ENCODE assay signal across 1 cellular context in the genomic region with DNA sequence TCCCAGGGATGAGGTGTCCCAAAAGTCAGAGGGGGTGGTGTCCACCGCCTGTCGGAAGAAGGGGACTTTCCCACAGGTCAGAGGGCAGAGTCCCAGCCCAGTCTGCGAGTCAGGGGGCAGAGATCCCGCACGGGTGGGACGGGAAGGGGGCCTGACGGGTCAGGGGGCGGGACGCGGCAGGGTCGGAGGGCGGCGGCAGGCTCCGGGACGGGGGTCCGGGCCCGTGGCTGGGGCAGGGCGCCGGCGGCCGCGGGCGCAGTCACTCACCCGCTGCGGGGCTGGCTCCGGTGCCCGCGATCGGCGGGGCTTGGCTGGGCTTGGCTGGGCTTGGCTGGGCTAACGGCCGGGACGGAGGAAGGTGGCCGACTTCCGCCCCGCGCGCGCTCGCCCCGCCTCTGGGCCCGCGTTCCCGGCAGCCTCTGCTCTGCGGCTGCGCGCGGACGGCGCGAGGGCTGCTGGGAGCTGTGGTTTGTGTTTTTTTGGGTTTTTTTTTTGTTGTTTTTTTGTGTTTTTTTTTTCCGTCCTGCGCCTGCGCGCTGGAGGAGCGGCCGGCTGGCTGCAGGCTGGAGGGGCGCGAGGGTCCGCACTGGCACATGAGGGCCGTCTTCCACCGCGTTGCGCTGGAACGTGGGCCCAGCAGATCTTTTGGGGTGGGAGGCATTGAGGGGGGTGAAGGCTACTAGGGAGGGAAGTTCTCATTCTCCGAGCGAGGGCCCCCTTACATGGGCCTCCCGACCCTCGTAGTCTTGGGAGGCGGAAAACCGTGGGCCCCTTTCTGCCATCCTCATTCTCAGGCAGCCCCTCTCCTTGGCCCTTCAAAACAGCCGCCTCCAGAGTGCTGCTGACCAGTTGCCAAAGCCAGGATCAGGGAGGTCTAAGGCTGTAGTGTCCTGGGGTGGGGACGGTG.
TF ChIP-seq lines count a peak whose summit lies in the region.

TSS of gene CANT1 (minus strand) at position 368 of the 907 bp plus-strand sequence. CDS start 12,142 bp downstream, outside the sequence.

TF ChIP-seq in HepG2, 621 proteins besides CTCF, POLR2A, EP300 and RAD21 (continued from another document and continues in another):
- TF ChIP-seq ARID4A (CRISPR knock-in tag; IDR thresholded peaks at IDR 0.05; ENCODE audit: borderline replicate concordance) (peak; percentile 87; the same call in 1 of the 2 replicates), HMG20A (CRISPR knock-in tag; IDR thresholded peaks at IDR 0.05; ENCODE audit: borderline replicate concordance) (no peak), ZNF138 (CRISPR knock-in tag; IDR thresholded peaks at IDR 0.05; ENCODE audit: low read depth) (peak; percentile 56; the same call in 1 of the 2 replicates), ZNF225 (CRISPR knock-in tag; IDR thresholded peaks at IDR 0.05) (0 out of 2 replicates have a peak, but pooled peaks have one; percentile 12), ZNF121 (CRISPR knock-in tag; IDR thresholded peaks at IDR 0.05) (no peak), PTBP1 (IDR thresholded peaks at IDR 0.05; ENCODE audit: low read depth, low read length, poor library complexity, severe bottlenecking) (peak; percentile 100), E2F1 (CRISPR knock-in tag; IDR thresholded peaks at IDR 0.05) (peak; percentile 85), KLF9 (CRISPR knock-in tag; IDR thresholded peaks at IDR 0.05; ENCODE audit: low read depth) (no peak), ZNF782 (CRISPR knock-in tag; IDR thresholded peaks at IDR 0.05; ENCODE audit: borderline replicate concordance) (no peak), ZSCAN25 (CRISPR knock-in tag; IDR thresholded peaks at IDR 0.05) (peak; percentile 47; the same call in 1 of the 2 replicates), ZNF614 (CRISPR knock-in tag; IDR thresholded peaks at IDR 0.05; ENCODE audit: borderline replicate concordance) (peak; percentile 70), MNT (IDR thresholded peaks at IDR 0.05) (peak; percentile 50), ZNF343 (CRISPR knock-in tag; IDR thresholded peaks at IDR 0.05) (no peak), IRF1 (CRISPR knock-in tag; IDR thresholded peaks at IDR 0.05; ENCODE audit: low read depth) (no peak), TCF7 (IDR thresholded peaks at IDR 0.05; ENCODE audit: low read depth) (no peak), ZNF773 (CRISPR knock-in tag; IDR thresholded peaks at IDR 0.05; ENCODE audit: borderline replicate concordance) (peak; percentile 70; the same call in 1 of the 2 replicates), ZFP90 (CRISPR knock-in tag; IDR thresholded peaks at IDR 0.05; ENCODE audit: borderline replicate concordance) (peak; percentile 73; the same call in 1 of the 2 replicates), NFATC3 (CRISPR knock-in tag; IDR thresholded peaks at IDR 0.05) (no peak), ZNF501 (CRISPR knock-in tag; IDR thresholded peaks at IDR 0.05) (peak; percentile 96), GTF3A (CRISPR knock-in tag; conservative IDR thresholded peaks at IDR 0.05) (no peak), BHLHE40 (IDR thresholded peaks at IDR 0.05; ENCODE audit: low read length) (no peak), AHR (CRISPR knock-in tag; IDR thresholded peaks at IDR 0.05) (peak; percentile 33; the same call in 1 of the 2 replicates), ZNF740 (CRISPR knock-in tag; IDR thresholded peaks at IDR 0.05) (peak; percentile 39; the same call in 1 of the 2 replicates), ZBTB8A (CRISPR knock-in tag; IDR thresholded peaks at IDR 0.05; ENCODE audit: borderline replicate concordance, low read depth) (no peak), ZSCAN9 (CRISPR knock-in tag; IDR thresholded peaks at IDR 0.05; ENCODE audit: borderline replicate concordance) (peak; percentile 28; the same call in 1 of the 2 replicates), SALL1 (CRISPR knock-in tag; IDR thresholded peaks at IDR 0.05) (peak; percentile 62), TSC22D2 (CRISPR knock-in tag; IDR thresholded peaks at IDR 0.05; ENCODE audit: borderline replicate concordance) (no peak), ARHGAP35 (CRISPR knock-in tag; IDR thresholded peaks at IDR 0.05; ENCODE audit: borderline replicate concordance) (peak; percentile 75; the same call in 1 of the 2 replicates)
- TF ChIP-seq, protein P1, sequence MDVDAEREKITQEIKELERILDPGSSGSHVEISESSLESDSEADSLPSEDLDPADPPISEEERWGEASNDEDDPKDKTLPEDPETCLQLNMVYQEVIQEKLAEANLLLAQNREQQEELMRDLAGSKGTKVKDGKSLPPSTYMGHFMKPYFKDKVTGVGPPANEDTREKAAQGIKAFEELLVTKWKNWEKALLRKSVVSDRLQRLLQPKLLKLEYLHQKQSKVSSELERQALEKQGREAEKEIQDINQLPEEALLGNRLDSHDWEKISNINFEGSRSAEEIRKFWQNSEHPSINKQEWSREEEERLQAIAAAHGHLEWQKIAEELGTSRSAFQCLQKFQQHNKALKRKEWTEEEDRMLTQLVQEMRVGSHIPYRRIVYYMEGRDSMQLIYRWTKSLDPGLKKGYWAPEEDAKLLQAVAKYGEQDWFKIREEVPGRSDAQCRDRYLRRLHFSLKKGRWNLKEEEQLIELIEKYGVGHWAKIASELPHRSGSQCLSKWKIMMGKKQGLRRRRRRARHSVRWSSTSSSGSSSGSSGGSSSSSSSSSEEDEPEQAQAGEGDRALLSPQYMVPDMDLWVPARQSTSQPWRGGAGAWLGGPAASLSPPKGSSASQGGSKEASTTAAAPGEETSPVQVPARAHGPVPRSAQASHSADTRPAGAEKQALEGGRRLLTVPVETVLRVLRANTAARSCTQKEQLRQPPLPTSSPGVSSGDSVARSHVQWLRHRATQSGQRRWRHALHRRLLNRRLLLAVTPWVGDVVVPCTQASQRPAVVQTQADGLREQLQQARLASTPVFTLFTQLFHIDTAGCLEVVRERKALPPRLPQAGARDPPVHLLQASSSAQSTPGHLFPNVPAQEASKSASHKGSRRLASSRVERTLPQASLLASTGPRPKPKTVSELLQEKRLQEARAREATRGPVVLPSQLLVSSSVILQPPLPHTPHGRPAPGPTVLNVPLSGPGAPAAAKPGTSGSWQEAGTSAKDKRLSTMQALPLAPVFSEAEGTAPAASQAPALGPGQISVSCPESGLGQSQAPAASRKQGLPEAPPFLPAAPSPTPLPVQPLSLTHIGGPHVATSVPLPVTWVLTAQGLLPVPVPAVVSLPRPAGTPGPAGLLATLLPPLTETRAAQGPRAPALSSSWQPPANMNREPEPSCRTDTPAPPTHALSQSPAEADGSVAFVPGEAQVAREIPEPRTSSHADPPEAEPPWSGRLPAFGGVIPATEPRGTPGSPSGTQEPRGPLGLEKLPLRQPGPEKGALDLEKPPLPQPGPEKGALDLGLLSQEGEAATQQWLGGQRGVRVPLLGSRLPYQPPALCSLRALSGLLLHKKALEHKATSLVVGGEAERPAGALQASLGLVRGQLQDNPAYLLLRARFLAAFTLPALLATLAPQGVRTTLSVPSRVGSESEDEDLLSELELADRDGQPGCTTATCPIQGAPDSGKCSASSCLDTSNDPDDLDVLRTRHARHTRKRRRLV (CRISPR knock-in tag; IDR thresholded peaks at IDR 0.05) = peak; percentile 74; the same call in 1 of the 2 replicates
- TF ChIP-seq, protein P2, sequence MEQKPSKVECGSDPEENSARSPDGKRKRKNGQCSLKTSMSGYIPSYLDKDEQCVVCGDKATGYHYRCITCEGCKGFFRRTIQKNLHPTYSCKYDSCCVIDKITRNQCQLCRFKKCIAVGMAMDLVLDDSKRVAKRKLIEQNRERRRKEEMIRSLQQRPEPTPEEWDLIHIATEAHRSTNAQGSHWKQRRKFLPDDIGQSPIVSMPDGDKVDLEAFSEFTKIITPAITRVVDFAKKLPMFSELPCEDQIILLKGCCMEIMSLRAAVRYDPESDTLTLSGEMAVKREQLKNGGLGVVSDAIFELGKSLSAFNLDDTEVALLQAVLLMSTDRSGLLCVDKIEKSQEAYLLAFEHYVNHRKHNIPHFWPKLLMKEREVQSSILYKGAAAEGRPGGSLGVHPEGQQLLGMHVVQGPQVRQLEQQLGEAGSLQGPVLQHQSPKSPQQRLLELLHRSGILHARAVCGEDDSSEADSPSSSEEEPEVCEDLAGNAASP (CRISPR knock-in tag; IDR thresholded peaks at IDR 0.05; ENCODE audit: borderline replicate concordance) = no peak; the same call in none of the 2 replicates
- TF ChIP-seq, protein P3, sequence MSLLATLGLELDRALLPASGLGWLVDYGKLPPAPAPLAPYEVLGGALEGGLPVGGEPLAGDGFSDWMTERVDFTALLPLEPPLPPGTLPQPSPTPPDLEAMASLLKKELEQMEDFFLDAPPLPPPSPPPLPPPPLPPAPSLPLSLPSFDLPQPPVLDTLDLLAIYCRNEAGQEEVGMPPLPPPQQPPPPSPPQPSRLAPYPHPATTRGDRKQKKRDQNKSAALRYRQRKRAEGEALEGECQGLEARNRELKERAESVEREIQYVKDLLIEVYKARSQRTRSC (CRISPR knock-in tag; IDR thresholded peaks at IDR 0.05; ENCODE audit: low read depth) = no peak
- TF ChIP-seq, protein P4, sequence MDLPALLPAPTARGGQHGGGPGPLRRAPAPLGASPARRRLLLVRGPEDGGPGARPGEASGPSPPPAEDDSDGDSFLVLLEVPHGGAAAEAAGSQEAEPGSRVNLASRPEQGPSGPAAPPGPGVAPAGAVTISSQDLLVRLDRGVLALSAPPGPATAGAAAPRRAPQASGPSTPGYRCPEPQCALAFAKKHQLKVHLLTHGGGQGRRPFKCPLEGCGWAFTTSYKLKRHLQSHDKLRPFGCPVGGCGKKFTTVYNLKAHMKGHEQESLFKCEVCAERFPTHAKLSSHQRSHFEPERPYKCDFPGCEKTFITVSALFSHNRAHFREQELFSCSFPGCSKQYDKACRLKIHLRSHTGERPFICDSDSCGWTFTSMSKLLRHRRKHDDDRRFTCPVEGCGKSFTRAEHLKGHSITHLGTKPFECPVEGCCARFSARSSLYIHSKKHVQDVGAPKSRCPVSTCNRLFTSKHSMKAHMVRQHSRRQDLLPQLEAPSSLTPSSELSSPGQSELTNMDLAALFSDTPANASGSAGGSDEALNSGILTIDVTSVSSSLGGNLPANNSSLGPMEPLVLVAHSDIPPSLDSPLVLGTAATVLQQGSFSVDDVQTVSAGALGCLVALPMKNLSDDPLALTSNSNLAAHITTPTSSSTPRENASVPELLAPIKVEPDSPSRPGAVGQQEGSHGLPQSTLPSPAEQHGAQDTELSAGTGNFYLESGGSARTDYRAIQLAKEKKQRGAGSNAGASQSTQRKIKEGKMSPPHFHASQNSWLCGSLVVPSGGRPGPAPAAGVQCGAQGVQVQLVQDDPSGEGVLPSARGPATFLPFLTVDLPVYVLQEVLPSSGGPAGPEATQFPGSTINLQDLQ (CRISPR knock-in tag; IDR thresholded peaks at IDR 0.05) = 0 out of 2 replicates have a peak, but pooled peaks have one; percentile 36
- TF ChIP-seq, protein P5, sequence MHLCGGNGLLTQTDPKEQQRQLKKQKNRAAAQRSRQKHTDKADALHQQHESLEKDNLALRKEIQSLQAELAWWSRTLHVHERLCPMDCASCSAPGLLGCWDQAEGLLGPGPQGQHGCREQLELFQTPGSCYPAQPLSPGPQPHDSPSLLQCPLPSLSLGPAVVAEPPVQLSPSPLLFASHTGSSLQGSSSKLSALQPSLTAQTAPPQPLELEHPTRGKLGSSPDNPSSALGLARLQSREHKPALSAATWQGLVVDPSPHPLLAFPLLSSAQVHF (CRISPR knock-in tag; IDR thresholded peaks at IDR 0.05) = no peak
